1 cellular context compared by ENCODE assay signal in the genomic region with DNA sequence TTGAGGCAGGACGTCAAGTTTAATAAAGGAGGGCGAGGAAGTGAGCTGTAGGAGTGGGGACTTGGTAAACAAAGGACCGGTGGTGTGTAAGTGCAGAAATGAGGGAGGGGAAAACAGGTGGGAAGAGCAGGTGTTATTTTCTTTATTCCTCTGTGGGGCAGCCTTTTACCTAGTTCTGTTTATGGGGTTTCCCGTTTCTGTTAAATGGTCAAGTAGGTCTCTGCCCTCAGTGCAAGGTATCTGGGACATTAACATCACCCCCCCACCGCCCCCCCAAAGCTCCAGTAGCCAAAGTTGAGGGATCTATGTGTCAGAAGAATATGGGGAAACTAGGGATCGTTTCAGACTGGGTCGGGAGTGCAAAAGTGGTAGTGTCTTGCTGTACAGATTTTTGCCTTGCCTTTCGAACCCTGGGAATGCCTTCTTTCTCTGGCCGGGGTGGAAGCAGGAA.
TF ChIP-seq lines count a peak whose summit lies in the region.

No MANE protein-coding gene starts in this region.

TF ChIP-seq in GM23338, 12 proteins besides CTCF, POLR2A, EP300 and RAD21 (continued from another document):
- no peak for TF ChIP-seq ZNF462 (CRISPR knock-in tag; IDR thresholded peaks at IDR 0.05)
- TF ChIP-seq ZNF331 (CRISPR knock-in tag; IDR thresholded peaks at IDR 0.05; ENCODE audit: low read depth), result no peak
- no peak for TF ChIP-seq POLR2AphosphoS5 (IDR thresholded peaks at IDR 0.05; ENCODE audit: low read depth)
- TF ChIP-seq, protein P1, sequence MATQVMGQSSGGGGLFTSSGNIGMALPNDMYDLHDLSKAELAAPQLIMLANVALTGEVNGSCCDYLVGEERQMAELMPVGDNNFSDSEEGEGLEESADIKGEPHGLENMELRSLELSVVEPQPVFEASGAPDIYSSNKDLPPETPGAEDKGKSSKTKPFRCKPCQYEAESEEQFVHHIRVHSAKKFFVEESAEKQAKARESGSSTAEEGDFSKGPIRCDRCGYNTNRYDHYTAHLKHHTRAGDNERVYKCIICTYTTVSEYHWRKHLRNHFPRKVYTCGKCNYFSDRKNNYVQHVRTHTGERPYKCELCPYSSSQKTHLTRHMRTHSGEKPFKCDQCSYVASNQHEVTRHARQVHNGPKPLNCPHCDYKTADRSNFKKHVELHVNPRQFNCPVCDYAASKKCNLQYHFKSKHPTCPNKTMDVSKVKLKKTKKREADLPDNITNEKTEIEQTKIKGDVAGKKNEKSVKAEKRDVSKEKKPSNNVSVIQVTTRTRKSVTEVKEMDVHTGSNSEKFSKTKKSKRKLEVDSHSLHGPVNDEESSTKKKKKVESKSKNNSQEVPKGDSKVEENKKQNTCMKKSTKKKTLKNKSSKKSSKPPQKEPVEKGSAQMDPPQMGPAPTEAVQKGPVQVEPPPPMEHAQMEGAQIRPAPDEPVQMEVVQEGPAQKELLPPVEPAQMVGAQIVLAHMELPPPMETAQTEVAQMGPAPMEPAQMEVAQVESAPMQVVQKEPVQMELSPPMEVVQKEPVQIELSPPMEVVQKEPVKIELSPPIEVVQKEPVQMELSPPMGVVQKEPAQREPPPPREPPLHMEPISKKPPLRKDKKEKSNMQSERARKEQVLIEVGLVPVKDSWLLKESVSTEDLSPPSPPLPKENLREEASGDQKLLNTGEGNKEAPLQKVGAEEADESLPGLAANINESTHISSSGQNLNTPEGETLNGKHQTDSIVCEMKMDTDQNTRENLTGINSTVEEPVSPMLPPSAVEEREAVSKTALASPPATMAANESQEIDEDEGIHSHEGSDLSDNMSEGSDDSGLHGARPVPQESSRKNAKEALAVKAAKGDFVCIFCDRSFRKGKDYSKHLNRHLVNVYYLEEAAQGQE (IDR thresholded peaks at IDR 0.05; ENCODE audit: unreplicated experiment), result no peak
- TF ChIP-seq EZH2phosphoT487 (IDR thresholded peaks at IDR 0.05; ENCODE audit: unreplicated experiment), result no peak
- TF ChIP-seq, protein P2, sequence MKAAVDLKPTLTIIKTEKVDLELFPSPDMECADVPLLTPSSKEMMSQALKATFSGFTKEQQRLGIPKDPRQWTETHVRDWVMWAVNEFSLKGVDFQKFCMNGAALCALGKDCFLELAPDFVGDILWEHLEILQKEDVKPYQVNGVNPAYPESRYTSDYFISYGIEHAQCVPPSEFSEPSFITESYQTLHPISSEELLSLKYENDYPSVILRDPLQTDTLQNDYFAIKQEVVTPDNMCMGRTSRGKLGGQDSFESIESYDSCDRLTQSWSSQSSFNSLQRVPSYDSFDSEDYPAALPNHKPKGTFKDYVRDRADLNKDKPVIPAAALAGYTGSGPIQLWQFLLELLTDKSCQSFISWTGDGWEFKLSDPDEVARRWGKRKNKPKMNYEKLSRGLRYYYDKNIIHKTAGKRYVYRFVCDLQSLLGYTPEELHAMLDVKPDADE (IDR thresholded peaks at IDR 0.05), result no peak
- TF ChIP-seq CREB1 (CRISPR knock-in tag; IDR thresholded peaks at IDR 0.05; ENCODE audit: low read depth), result no peak
